30 cellular contexts compared by ENCODE assay signal in the genomic region with DNA sequence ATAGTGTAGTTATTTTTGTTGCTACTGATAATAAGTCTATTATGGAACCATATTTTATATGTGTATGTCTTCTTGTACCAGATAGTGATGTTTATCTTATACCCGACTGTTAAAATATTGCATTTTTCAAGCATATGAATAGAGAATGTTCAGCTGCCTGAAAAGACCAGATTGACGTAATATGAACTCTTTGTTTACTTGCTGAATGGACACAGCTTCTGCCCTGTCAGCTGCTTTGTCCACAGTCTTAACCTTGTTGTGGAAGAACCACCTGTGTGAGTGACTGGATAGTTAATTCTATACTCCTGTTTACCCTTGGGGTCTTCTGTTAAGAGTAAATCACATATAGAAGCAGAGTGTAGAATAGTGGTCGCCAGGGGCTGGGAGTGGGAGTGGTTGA.
DNase-seq lines count a peak whose midpoint lies in the region; ATAC-seq and TF ChIP-seq lines count a peak whose summit lies in the region.
"Had no signal": no experiment of that assay in that cellular context is flagged by ENCODE, and none has a peak within 500 bp of the region (broad histone marks: within the 10 kb centered on the region; RNA-seq: fewer than 3 reads in every experiment).

No MANE protein-coding gene starts in this region.

- no peaks in the 10 kb centered on the region for H3K4me1 ChIP-seq in colonic mucosa
- H3K4me1 ChIP-seq: ascending aorta, esophagus squamous epithelium, left lung had no signal

- ATAC-seq in GM18867 (IDR thresholded peaks at IDR 0.05; ENCODE audit: unreplicated experiment): no peak
- ATAC-seq in HG02759 (IDR thresholded peaks at IDR 0.05; ENCODE audit: unreplicated experiment): no peak
- ATAC-seq: left lung, Right ventricle myocardium inferior had no signal

- no peaks in the 10 kb centered on the region for H3K9me3 ChIP-seq in colonic mucosa
- H3K9me3 ChIP-seq: ascending aorta, esophagus squamous epithelium, left lung had no signal

- no peak overlapping the region for H3K9ac ChIP-seq in colonic mucosa (ENCODE audit: low read depth in 2 of 2, low read length in 2 of 2)

- no peak for TF ChIP-seq CTCF in colonic mucosa (IDR thresholded peaks at IDR 0.05)

- intact Hi-C loops in colonic mucosa (cut with DNase I): no loop called here

- H3K27ac ChIP-seq in substantia nigra (ENCODE audit: low read depth, low read length, poor library complexity, severe bottlenecking): peak overlapping the region; percentile 51
- no peak overlapping the region for H3K27ac ChIP-seq in colonic mucosa
- H3K27ac ChIP-seq: ascending aorta, esophagus squamous epithelium, left lung, PC-9, VCaP had no signal

- DNase-seq in NCI-H1417 (lab: John Stamatoyannopoulos, UW) (peak in 2 of 3 experiments; percentile 13 to 73), NCI-H1417 treated with DMSO at 0.1 percent for 48 hours (lab: John Stamatoyannopoulos, UW) (no peak), NCI-H748 (lab: John Stamatoyannopoulos, UW; ENCODE audit: unreplicated experiment) (peak; percentile 75), iris pigment epithelial cell (ENCODE audit: low read depth) (peak; percentile 3), substantia nigra (lab: John Stamatoyannopoulos, UW) (peak in 1 of 49 donors; percentile 34), colonic mucosa (no peak)
- DNase-seq: activated CD4-positive, alpha-beta T cell treated with anti-CD3 and anti-CD28 coated beads for 48 hours; activated CD8-positive, alpha-beta memory T cell treated with anti-CD3 and anti-CD28 coated beads for 24 hours; activated gamma-delta T cell; activated naive CD8-positive, alpha-beta T cell treated with anti-CD3 and anti-CD28 coated beads, Interleukin-2, amount 10 ng/mL, durations not matched to agents 7 days and 5 days; activated T-cell treated with anti-CD3 and anti-CD28 coated beads, Interleukin-2, amount 50 U/mL, for 1 hour; CD4-positive, alpha-beta T cell; dermis blood vessel endothelial cell; esophagus squamous epithelium; foreskin melanocyte; H7; KBM-7; left lung; mesendoderm; naive B cell; NCI-H1694 treated with DMSO at 0.1 percent for 48 hours; NK-92 treated with Interleukin-12 subunit alpha and Interleukin-12 subunit beta, amount 100 ng/mL, for 24 hours; PC-9; stimulated activated CD4-positive, alpha-beta T cell treated with anti-CD3 and anti-CD28 coated beads, Interleukin-15, amount 100 ng/mL, for 24 hours; stimulated activated naive CD4-positive, alpha-beta T cell treated with Interleukin-2 at 50 U/mL for 16 hours had no signal

- H3K27me3 ChIP-seq in colonic mucosa: no peaks in the 10 kb centered on the region
- H3K27me3 ChIP-seq: ascending aorta, esophagus squamous epithelium, left lung had no signal

- H3K36me3 ChIP-seq in colonic mucosa: no peaks in the 10 kb centered on the region
- H3K36me3 ChIP-seq: ascending aorta, esophagus squamous epithelium, left lung had no signal

- H3K4me3 ChIP-seq in colonic mucosa: no peak overlapping the region
- H3K4me3 ChIP-seq: ascending aorta, esophagus squamous epithelium, left lung, PC-9 had no signal

Comparison
In these comparisons a context has a peak if more than half of its experiments do, and no peak if none do; other contexts are left out.
1. DNase-seq: peak in NCI-H1417 (2 of 3), NCI-H748 (single experiment) and iris pigment epithelial cell (single experiment); none in NCI-H1417 treated with DMSO at 0.1 percent for 48 hours (single experiment) and colonic mucosa (single experiment).